ENCODE assay signal across 31 cellular contexts in the genomic region with DNA sequence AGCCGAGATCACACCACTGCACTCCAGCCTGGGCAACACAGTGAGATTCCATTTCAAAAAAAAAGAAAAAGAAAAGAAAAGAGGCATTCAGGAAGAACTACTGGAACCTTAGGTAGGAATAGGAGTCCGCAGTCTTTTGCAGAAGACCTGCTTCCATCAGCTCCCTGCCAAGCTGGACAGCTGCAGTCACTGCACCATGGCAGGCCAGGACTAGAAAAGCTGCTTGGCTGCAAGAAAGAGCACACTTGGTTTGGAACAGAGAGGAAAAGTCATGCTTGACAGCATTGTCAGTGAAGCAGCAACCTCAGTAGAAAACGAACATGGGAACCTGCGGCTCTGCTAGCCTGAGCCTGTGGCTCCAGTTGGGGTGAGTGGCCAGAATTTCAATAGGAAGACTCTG.
"Had no signal": no experiment of that assay in that cellular context is flagged by ENCODE, and none has a peak within 500 bp of the region (broad histone marks: within the 10 kb centered on the region; RNA-seq: fewer than 3 reads in every experiment).

No MANE protein-coding gene starts in this region.

- H3K27ac Mint-ChIP-seq: activated CD4-positive, alpha-beta memory T cell treated with anti-CD3 and anti-CD28 coated beads for 36 hours; activated CD4-positive, alpha-beta T cell treated with anti-CD3 and anti-CD28 coated beads, Interleukin-2, amount 10 ng/mL, durations not matched to agents 24 days and 14 days; activated naive CD4-positive, alpha-beta T cell treated with anti-CD3 and anti-CD28 coated beads, Interleukin-2, amount 10 ng/mL, durations not matched to agents 7 days and 5 days; activated naive CD8-positive, alpha-beta T cell treated with anti-CD3 and anti-CD28 coated beads, Interleukin-2, amount 10 ng/mL, durations not matched to agents 7 days and 5 days; activated T-helper 1 cell treated with anti-CD3 and anti-CD28 coated beads, Interleukin-12 subunit alpha, Interleukin-12 subunit beta, Interleukin-2, Interleukin-4 antibody, amounts not matched to agents 30 ng/mL and 10 ng/mL and 1 ng/mL, durations not matched to agents 14 hours and 24 hours and 36 hours; brain; nephron had no signal

- DNase-seq: activated CD4-positive, alpha-beta memory T cell treated with anti-CD3 and anti-CD28 coated beads for 36 hours; activated CD4-positive, alpha-beta T cell treated with anti-CD3 and anti-CD28 coated beads, Interleukin-2, amount 10 ng/mL, durations not matched to agents 24 days and 14 days; activated CD4-positive, CD25-positive, alpha-beta regulatory T cell treated with anti-CD3 and anti-CD28 coated beads, Interleukin-2, amount 50 U/mL, for 72 hours; activated CD8-positive, alpha-beta memory T cell treated with anti-CD3 and anti-CD28 coated beads, Interleukin-2, amount 50 U/mL, for 4 hours; activated gamma-delta T cell; activated naive CD4-positive, alpha-beta T cell treated with anti-CD3 and anti-CD28 coated beads, Interleukin-2, amount 10 ng/mL, durations not matched to agents 7 days and 5 days; activated naive CD8-positive, alpha-beta T cell treated with anti-CD3 and anti-CD28 coated beads, Interleukin-2, amount 10 ng/mL, durations not matched to agents 7 days and 5 days; activated T-cell treated with anti-CD3 and anti-CD28 coated beads, Interleukin-2, amount 50 U/mL, for 1 hour; cerebellar nuclear complex; colonic mucosa; effector CD8-positive, alpha-beta T cell; esophagus squamous epithelium; left ventricle myocardium inferior; mesendoderm; mucosa of descending colon; ovary; retina; stimulated activated CD4-positive, alpha-beta T cell treated with anti-CD3 and anti-CD28 coated beads, Interleukin-2, amount 100 ng/mL, for 24 hours; stimulated activated naive B cell treated with anti-CD40 and anti-IgM and Interleukin-4, amounts not matched to agents 10 μg/mL and 1 μg/mL and 100 μg/mL, for 72 hours; T-helper 2 cell had no signal

- H3K36me3 ChIP-seq: ascending aorta, cardiac muscle cell, colonic mucosa, esophagus squamous epithelium, left ventricle myocardium inferior, ovary, prostate gland, suprapubic skin, tibial nerve had no signal

- ATAC-seq: mucosa of descending colon; stimulated activated naive B cell treated with anti-CD40 and anti-IgM and Interleukin-4, amounts not matched to agents 10 μg/mL and 1 μg/mL and 100 μg/mL, for 72 hours had no signal

- H3K4me3 ChIP-seq: ascending aorta, cardiac muscle cell, colonic mucosa, esophagus squamous epithelium, left ventricle myocardium inferior, lung, mucosa of descending colon, ovary, prostate gland, smooth muscle cell, suprapubic skin, tibial nerve had no signal

- H3K4me1 ChIP-seq: ascending aorta, colonic mucosa, left ventricle myocardium inferior, prostate gland, suprapubic skin, tibial nerve had no signal

- H3K4me2 ChIP-seq: smooth muscle cell had no signal

- H3K36me3 Mint-ChIP-seq: activated CD4-positive, alpha-beta memory T cell treated with anti-CD3 and anti-CD28 coated beads for 36 hours; activated naive CD4-positive, alpha-beta T cell treated with anti-CD3 and anti-CD28 coated beads, Interleukin-2, amount 10 ng/mL, durations not matched to agents 7 days and 5 days; activated naive CD8-positive, alpha-beta T cell treated with anti-CD3 and anti-CD28 coated beads, Interleukin-2, amount 10 ng/mL, durations not matched to agents 7 days and 5 days; brain had no signal

- H3K9me3 ChIP-seq: ascending aorta, colonic mucosa, esophagus squamous epithelium, mucosa of descending colon, prostate gland, suprapubic skin had no signal

- H3K4me1 Mint-ChIP-seq: activated CD4-positive, alpha-beta T cell treated with anti-CD3 and anti-CD28 coated beads, Interleukin-2, amount 10 ng/mL, durations not matched to agents 24 days and 14 days; activated naive CD4-positive, alpha-beta T cell treated with anti-CD3 and anti-CD28 coated beads, Interleukin-2, amount 10 ng/mL, durations not matched to agents 7 days and 5 days; activated naive CD8-positive, alpha-beta T cell treated with anti-CD3 and anti-CD28 coated beads, Interleukin-2, amount 10 ng/mL, durations not matched to agents 7 days and 5 days; brain; stimulated activated naive B cell treated with anti-CD40 and anti-IgM and Interleukin-4, amounts not matched to agents 10 μg/mL and 1 μg/mL and 100 μg/mL, for 72 hours had no signal

- H3K4me3 Mint-ChIP-seq: activated CD4-positive, alpha-beta memory T cell treated with anti-CD3 and anti-CD28 coated beads for 36 hours; activated CD4-positive, alpha-beta T cell treated with anti-CD3 and anti-CD28 coated beads, Interleukin-2, amount 10 ng/mL, durations not matched to agents 24 days and 14 days; activated naive CD4-positive, alpha-beta T cell treated with anti-CD3 and anti-CD28 coated beads, Interleukin-2, amount 10 ng/mL, durations not matched to agents 7 days and 5 days; activated naive CD8-positive, alpha-beta T cell treated with anti-CD3 and anti-CD28 coated beads, Interleukin-2, amount 10 ng/mL, durations not matched to agents 7 days and 5 days; activated T-helper 1 cell treated with anti-CD3 and anti-CD28 coated beads, Interleukin-12 subunit alpha, Interleukin-12 subunit beta, Interleukin-2, Interleukin-4 antibody, amounts not matched to agents 30 ng/mL and 10 ng/mL and 1 ng/mL, durations not matched to agents 14 hours and 24 hours and 36 hours; brain; nephron; stimulated activated naive B cell treated with anti-CD40 and anti-IgM and Interleukin-4, amounts not matched to agents 10 μg/mL and 1 μg/mL and 100 μg/mL, for 72 hours had no signal

- H3K27ac ChIP-seq: ascending aorta, cardiac muscle cell, colonic mucosa, epithelial cell of prostate, esophagus squamous epithelium, left ventricle myocardium inferior, ovary, prostate gland, suprapubic skin, tibial nerve had no signal

- H3K27me3 ChIP-seq: ascending aorta, cardiac muscle cell, colonic mucosa, esophagus squamous epithelium, ovary, suprapubic skin, tibial nerve had no signal

- H3K27me3 Mint-ChIP-seq: activated naive CD8-positive, alpha-beta T cell treated with anti-CD3 and anti-CD28 coated beads, Interleukin-2, amount 10 ng/mL, durations not matched to agents 7 days and 5 days had no signal
